29 cellular contexts compared by ENCODE assay signal in the genomic region with DNA sequence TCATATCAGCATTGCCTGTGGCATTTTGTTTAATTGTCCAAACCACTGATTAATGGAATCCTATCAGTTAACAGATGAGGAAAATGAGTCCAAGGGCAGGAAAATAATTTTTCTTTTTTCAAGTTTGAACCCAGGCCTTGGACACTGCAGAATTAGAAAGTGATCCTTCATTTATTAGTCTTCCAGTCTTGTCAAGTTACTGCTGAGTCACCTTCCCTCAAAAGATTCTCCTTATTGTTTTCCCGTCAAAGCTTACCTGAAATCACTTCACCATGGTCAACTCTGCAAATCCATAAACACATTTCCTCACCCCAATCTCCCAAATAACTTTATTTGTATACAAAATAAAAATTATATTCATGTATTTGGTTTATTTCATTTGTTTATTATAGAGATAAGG.
"Had no signal": no experiment of that assay in that cellular context is flagged by ENCODE, and none has a peak within 500 bp of the region (broad histone marks: within the 10 kb centered on the region; RNA-seq: fewer than 3 reads in every experiment).

No MANE protein-coding gene starts in this region.

- H3K27me3 Mint-ChIP-seq: progenitor cell of endocrine pancreas had no signal

- H3K4me3 Mint-ChIP-seq: immature natural killer cell; mesothelial cell of epicardium; naive B cell; natural killer cell; nephron progenitor cell; neural progenitor cell; stimulated activated naive B cell treated with anti-CD40 and anti-IgM and Interleukin-4, amounts not matched to agents 10 μg/mL and 1 μg/mL and 100 μg/mL, for 72 hours had no signal

- H3K27ac ChIP-seq: lower lobe of right lung, neural progenitor cell, right atrium auricular region, skin epidermis, suprapubic skin, thoracic aorta, tibial artery, upper lobe of right lung had no signal

- H3K27ac Mint-ChIP-seq: immature natural killer cell; naive B cell; natural killer cell; nephron progenitor cell; neural progenitor cell; progenitor cell of endocrine pancreas; stimulated activated naive B cell treated with anti-CD40 and anti-IgM and Interleukin-4, amounts not matched to agents 10 μg/mL and 1 μg/mL and 100 μg/mL, for 72 hours had no signal

- H3K4me1 ChIP-seq: lower lobe of right lung, neural progenitor cell, right atrium auricular region, suprapubic skin, tibial artery, upper lobe of right lung had no signal

- H3K4me3 ChIP-seq: left lung, lower lobe of right lung, neural progenitor cell, ovary, right atrium auricular region, skin epidermis, suprapubic skin, thoracic aorta, tibial artery, upper lobe of right lung had no signal

- H3K4me2 ChIP-seq: neural progenitor cell had no signal

- H3K36me3 ChIP-seq: left lung, lower lobe of right lung, neural progenitor cell, ovary, right atrium auricular region, suprapubic skin, thoracic aorta, tibial artery, upper lobe of right lung had no signal

- H3K4me1 Mint-ChIP-seq: immature natural killer cell; naive B cell; natural killer cell; nephron progenitor cell; neural progenitor cell; stimulated activated naive B cell treated with anti-CD40 and anti-IgM and Interleukin-4, amounts not matched to agents 10 μg/mL and 1 μg/mL and 100 μg/mL, for 72 hours had no signal

- H3K36me3 Mint-ChIP-seq: immature natural killer cell; naive B cell; natural killer cell; neural progenitor cell; stimulated activated naive B cell treated with anti-CD40 and anti-IgM and Interleukin-4, amounts not matched to agents 10 μg/mL and 1 μg/mL and 100 μg/mL, for 72 hours had no signal

- ATAC-seq: left colon; left lung; lower lobe of right lung; natural killer cell; sciatic nerve; stimulated activated naive B cell treated with anti-CD40 and anti-IgM and Interleukin-4, amounts not matched to agents 10 μg/mL and 1 μg/mL and 100 μg/mL, for 72 hours; stimulated activated naive CD8-positive, alpha-beta T cell treated with anti-CD3 and anti-CD28 coated beads, Interleukin-15, Interleukin-2, amounts not matched to agents 100 U/mL and 50 U/mL, for 24 hours; upper lobe of right lung had no signal

- H3K27me3 ChIP-seq: left lung, neural progenitor cell, ovary, right atrium auricular region, suprapubic skin, tibial artery, upper lobe of right lung had no signal

- H3K9me3 Mint-ChIP-seq: natural killer cell, nephron progenitor cell, neural progenitor cell had no signal

- H3K9me3 ChIP-seq: left lung, lower lobe of right lung, ovary, right atrium auricular region, suprapubic skin, thoracic aorta, tibial artery, upper lobe of right lung had no signal

- H2AFZ ChIP-seq: neural progenitor cell had no signal

- DNase-seq: hypothalamus; immature natural killer cell; kidney; left colon; left lung; lower lobe of right lung; mammary epithelial cell; mesendoderm; naive B cell; natural killer cell; nephron progenitor cell; ovary; stimulated activated CD4-positive, alpha-beta T cell treated with anti-CD3 and anti-CD28 coated beads, Interleukin-12 subunit alpha, Interleukin-12 subunit beta, amount 100 ng/mL, for 4 hours; stimulated activated CD4-positive, alpha-beta T cell treated with anti-CD3 and anti-CD28 coated beads, Interleukin-15, amount 100 ng/mL, for 24 hours; stimulated activated CD4-positive, alpha-beta T cell treated with anti-CD3 and anti-CD28 coated beads, Interleukin-2, amount 100 ng/mL, for 24 hours; stimulated activated CD4-positive, alpha-beta T cell treated with anti-CD3 and anti-CD28 coated beads, Interleukin-4, amount 100 ng/mL, for 1 hour; stimulated activated naive B cell treated with anti-CD40 and anti-IgM and Interleukin-4, amounts not matched to agents 10 μg/mL and 1 μg/mL and 100 μg/mL, for 72 hours; stimulated activated naive CD8-positive, alpha-beta T cell treated with anti-CD3 and anti-CD28 coated beads, Interleukin-15, Interleukin-2, amounts not matched to agents 100 U/mL and 50 U/mL, for 24 hours; tibial artery; trophoblast cell; upper lobe of right lung had no signal
